ENCODE assay signal across 24 cellular contexts in the genomic region with DNA sequence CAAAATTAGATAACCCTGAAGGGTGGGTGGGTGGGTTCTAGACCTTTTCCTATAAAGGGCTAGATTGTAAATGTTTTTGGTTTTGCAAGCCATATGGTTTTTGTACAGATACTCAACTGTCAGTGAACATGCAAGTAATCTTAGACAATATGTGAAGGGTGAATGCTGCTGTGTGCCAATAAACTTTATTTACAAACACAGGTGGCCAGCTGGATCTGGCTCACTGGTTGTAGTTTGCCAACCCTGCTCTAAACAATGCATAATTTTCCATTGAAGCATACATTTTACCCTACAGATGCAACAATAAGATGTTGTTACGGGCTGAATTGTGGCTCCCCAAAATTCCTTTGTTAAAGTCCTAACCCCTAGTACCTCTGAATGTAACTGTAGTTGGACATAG.
"Had no signal": no experiment of that assay in that cellular context is flagged by ENCODE, and none has a peak within 500 bp of the region (broad histone marks: within the 10 kb centered on the region; RNA-seq: fewer than 3 reads in every experiment).

No MANE protein-coding gene starts in this region.

- H3K4me3 Mint-ChIP-seq: activated naive CD4-positive, alpha-beta T cell treated with anti-CD3 and anti-CD28 coated beads, Interleukin-2, amount 10 ng/mL, durations not matched to agents 7 days and 5 days; activated naive CD8-positive, alpha-beta T cell treated with anti-CD3 and anti-CD28 coated beads, Interleukin-2, amount 10 ng/mL, durations not matched to agents 7 days and 5 days; immature natural killer cell; naive thymus-derived CD8-positive, alpha-beta T cell; stimulated activated naive B cell treated with anti-CD40 and anti-IgM and Interleukin-4, amounts not matched to agents 10 μg/mL and 1 μg/mL and 100 μg/mL, for 72 hours had no signal

- H3K27ac ChIP-seq: brain microvascular endothelial cell, lower lobe of right lung had no signal

- H3K27ac Mint-ChIP-seq: activated naive CD4-positive, alpha-beta T cell treated with anti-CD3 and anti-CD28 coated beads, Interleukin-2, amount 10 ng/mL, durations not matched to agents 7 days and 5 days; activated naive CD8-positive, alpha-beta T cell treated with anti-CD3 and anti-CD28 coated beads, Interleukin-2, amount 10 ng/mL, durations not matched to agents 7 days and 5 days; immature natural killer cell had no signal

- ATAC-seq: activated T-cell treated with anti-CD3 and anti-CD28 coated beads, Interleukin-2, amount 50 U/mL, for 72 hours; heart left ventricle; lower lobe of right lung; naive thymus-derived CD8-positive, alpha-beta T cell; stimulated activated naive B cell treated with anti-CD40 and anti-IgM and Interleukin-4, amounts not matched to agents 10 μg/mL and 1 μg/mL and 100 μg/mL, for 72 hours had no signal

- H3K27me3 Mint-ChIP-seq: stimulated activated naive B cell treated with anti-CD40 and anti-IgM and Interleukin-4, amounts not matched to agents 10 μg/mL and 1 μg/mL and 100 μg/mL, for 72 hours had no signal

- H3K36me3 ChIP-seq: brain microvascular endothelial cell, heart left ventricle, lower lobe of right lung, sigmoid colon, transverse colon had no signal

- H3K9me3 Mint-ChIP-seq: activated naive CD4-positive, alpha-beta T cell treated with anti-CD3 and anti-CD28 coated beads, Interleukin-2, amount 10 ng/mL, durations not matched to agents 7 days and 5 days; activated naive CD8-positive, alpha-beta T cell treated with anti-CD3 and anti-CD28 coated beads, Interleukin-2, amount 10 ng/mL, durations not matched to agents 7 days and 5 days; immature natural killer cell; naive thymus-derived CD8-positive, alpha-beta T cell; T-helper 2 cell treated with Interferon-gamma antibody and Interleukin-4, amounts not matched to agents 5 μg/mL and 100 μg/mL, for 36 hours had no signal

- H3K4me3 ChIP-seq: heart left ventricle, lower lobe of right lung, sigmoid colon, transverse colon had no signal

- H3K36me3 Mint-ChIP-seq: activated naive CD4-positive, alpha-beta T cell treated with anti-CD3 and anti-CD28 coated beads, Interleukin-2, amount 10 ng/mL, durations not matched to agents 7 days and 5 days; activated naive CD8-positive, alpha-beta T cell treated with anti-CD3 and anti-CD28 coated beads, Interleukin-2, amount 10 ng/mL, durations not matched to agents 7 days and 5 days; immature natural killer cell; naive thymus-derived CD8-positive, alpha-beta T cell; stimulated activated naive B cell treated with anti-CD40 and anti-IgM and Interleukin-4, amounts not matched to agents 10 μg/mL and 1 μg/mL and 100 μg/mL, for 72 hours had no signal

- DNase-seq: activated CD4-positive, alpha-beta T cell treated with anti-CD3 and anti-CD28 coated beads for 4 hours; activated CD4-positive, alpha-beta T cell treated with anti-CD3 and anti-CD28 coated beads, Interleukin-2, amount 50 U/mL, for 4 hours; activated gamma-delta T cell; activated naive CD4-positive, alpha-beta T cell treated with anti-CD3 and anti-CD28 coated beads, Interleukin-2, amount 10 ng/mL, durations not matched to agents 7 days and 5 days; activated naive CD8-positive, alpha-beta T cell treated with anti-CD3 and anti-CD28 coated beads, Interleukin-2, amount 10 ng/mL, durations not matched to agents 7 days and 5 days; activated T-cell treated with anti-CD3 and anti-CD28 coated beads for 4 hours; activated T-cell treated with anti-CD3 and anti-CD28 coated beads, Interleukin-2, amount 50 U/mL, for 72 hours; brain microvascular endothelial cell; cortex of kidney; foreskin fibroblast; heart left ventricle; hypothalamus; immature natural killer cell; lower lobe of right lung; mesenchymal stem cell; naive thymus-derived CD8-positive, alpha-beta T cell; posterior cingulate gyrus; sigmoid colon; small intestine; stimulated activated CD4-positive, alpha-beta T cell treated with anti-CD3 and anti-CD28 coated beads, Interleukin-1b, Interleukin-23, amount 100 ng/mL, for 48 hours; stimulated activated naive B cell treated with anti-CD40 and anti-IgM and Interleukin-4, amounts not matched to agents 10 μg/mL and 1 μg/mL and 100 μg/mL, for 72 hours; T-helper 1 cell; transverse colon had no signal

- H3K9me3 ChIP-seq: heart left ventricle, lower lobe of right lung, sigmoid colon, transverse colon had no signal

- H3K27me3 ChIP-seq: brain microvascular endothelial cell, heart left ventricle, sigmoid colon, transverse colon had no signal
